Comparison of ENCODE assay signal across 2 cellular contexts in genomic region chr19:10207026-10207425, GRCh38.
TF ChIP-seq lines count a peak whose summit lies in the region.

No MANE protein-coding gene starts in this region.

TF ChIP-seq in SK-N-SH treated with all-trans-retinoic acid at 6 μM for 48 hours, 23 proteins besides CTCF, POLR2A, EP300 and RAD21:
- no peak for TF ChIP-seq CREB5 (CRISPR knock-in tag; IDR thresholded peaks at IDR 0.05; ENCODE audit: low read depth)
- TF ChIP-seq ZNF565 (CRISPR knock-in tag; conservative IDR thresholded peaks at IDR 0.05; ENCODE audit: low read depth) = 0 out of 2 replicates have a peak, but pooled peaks have one; percentile 71
- TF ChIP-seq POU6F1 (CRISPR knock-in tag; IDR thresholded peaks at IDR 0.05; ENCODE audit: borderline replicate concordance, low read depth) = no peak
- no peak for TF ChIP-seq ZC3H10 (CRISPR knock-in tag; IDR thresholded peaks at IDR 0.05)
TF ChIP-seq in SK-N-SH treated with all-trans-retinoic acid at 6 μM for 48 hours: peak in this region for 1.

TF ChIP-seq in SK-N-SH, 30 proteins besides CTCF, POLR2A, EP300 and RAD21:
- TF ChIP-seq FOSL2 (IDR thresholded peaks at IDR 0.05; ENCODE audit: borderline replicate concordance, low read depth) (no peak), SMC3 (IDR thresholded peaks at IDR 0.05; ENCODE audit: low read depth, low read length) (no peak), USF1 (IDR thresholded peaks at IDR 0.05; ENCODE audit: borderline replicate concordance, low read depth) (no peak), TEAD4 (IDR thresholded peaks at IDR 0.05; ENCODE audit: borderline replicate concordance, insufficient read depth) (no peak), YY1 (IDR thresholded peaks at IDR 0.05; ENCODE audit: low read depth) (no peak), TCF12 (IDR thresholded peaks at IDR 0.05) (no peak), EZH2phosphoT487 (IDR thresholded peaks at IDR 0.05; ENCODE audit: borderline replicate concordance, low read depth) (no peak), GABPA (IDR thresholded peaks at IDR 0.05; ENCODE audit: low read depth) (no peak), FOXM1 (IDR thresholded peaks at IDR 0.05; ENCODE audit: low read depth) (no peak), MAX (IDR thresholded peaks at IDR 0.05; ENCODE audit: low read depth) (no peak)
